Comparison of ENCODE assay signal across 39 cellular contexts in the genomic region with DNA sequence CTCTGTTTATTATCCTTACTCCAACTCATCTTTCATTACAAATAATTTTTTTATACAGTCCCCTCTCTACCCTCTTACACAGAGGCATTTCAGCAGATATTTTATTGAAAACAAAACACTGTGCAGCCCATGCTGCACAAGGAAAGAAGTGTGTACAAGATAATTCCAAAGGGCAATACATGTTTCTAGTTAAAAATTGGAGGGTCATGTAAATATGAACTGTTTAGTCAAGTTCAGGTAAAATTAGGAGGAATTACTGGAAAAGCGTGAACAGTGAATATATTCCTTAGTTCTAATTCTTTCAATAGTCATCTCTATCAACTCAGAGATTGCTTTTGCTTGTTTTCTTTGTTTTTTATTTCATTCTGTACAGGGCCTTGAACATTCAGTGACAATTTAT.
"Had no signal": no experiment of that assay in that cellular context is flagged by ENCODE, and none has a peak within 500 bp of the region (broad histone marks: within the 10 kb centered on the region; RNA-seq: fewer than 3 reads in every experiment).

No MANE protein-coding gene starts in this region.

- H3K27ac ChIP-seq: adrenal gland, ascending aorta, body of pancreas, brain microvascular endothelial cell, breast epithelium, cardiac muscle cell had no signal

- H3K27ac Mint-ChIP-seq: activated naive CD4-positive, alpha-beta T cell treated with anti-CD3 and anti-CD28 coated beads for 36 hours; activated naive CD4-positive, alpha-beta T cell treated with anti-CD3 and anti-CD28 coated beads, Interleukin-2, amount 10 ng/mL, durations not matched to agents 7 days and 5 days; activated naive CD4-positive, alpha-beta T cell treated with anti-CD3 and anti-CD28 coated beads, Interleukin-2, amount 50 U/mL, for 24 hours; activated naive CD4-positive, alpha-beta T cell treated with anti-CD3 and anti-CD28 coated beads, Interleukin-2, amount 50 U/mL, for 72 hours; activated naive CD8-positive, alpha-beta T cell; activated naive CD8-positive, alpha-beta T cell treated with anti-CD3 and anti-CD28 coated beads for 36 hours; activated naive CD8-positive, alpha-beta T cell treated with anti-CD3 and anti-CD28 coated beads, Interleukin-2, amount 10 ng/mL, durations not matched to agents 7 days and 5 days; activated naive CD8-positive, alpha-beta T cell treated with anti-CD3 and anti-CD28 coated beads, Interleukin-2, amount 50 U/mL, for 24 hours; activated T-cell treated with anti-CD3 and anti-CD28 coated beads, Interleukin-2, amount 50 U/mL, for 24 hours; activated T-cell treated with anti-CD3 and anti-CD28 coated beads, Interleukin-2, amount 50 U/mL, for 72 hours; activated T-helper 1 cell treated with anti-CD3 and anti-CD28 coated beads, Interleukin-12 subunit alpha, Interleukin-12 subunit beta, Interleukin-2, Interleukin-4 antibody, amounts not matched to agents 30 ng/mL and 10 ng/mL and 1 ng/mL, durations not matched to agents 14 hours and 24 hours and 36 hours; activated T-helper 17 cell treated with anti-CD3 and anti-CD28 coated beads, Interleukin-2, amount 50 U/mL, for 72 hours; activated T-helper 2 cell treated with anti-CD3 and anti-CD28 coated beads, Interferon-gamma antibody, Interleukin-2, Interleukin-4, amounts not matched to agents 10 μg/mL and 5 μg/mL and 100 μg/mL, durations not matched to agents 14 hours and 24 hours and 36 hours; brain had no signal

- H3K4me3 ChIP-seq: adrenal gland, ascending aorta, body of pancreas, breast epithelium, cardiac muscle cell had no signal

- H3K27me3 Mint-ChIP-seq: activated naive CD4-positive, alpha-beta T cell treated with anti-CD3 and anti-CD28 coated beads, Interleukin-2, amount 10 ng/mL, durations not matched to agents 7 days and 5 days; activated naive CD4-positive, alpha-beta T cell treated with anti-CD3 and anti-CD28 coated beads, Interleukin-2, amount 50 U/mL, for 24 hours; activated naive CD8-positive, alpha-beta T cell; activated naive CD8-positive, alpha-beta T cell treated with anti-CD3 and anti-CD28 coated beads for 36 hours; activated naive CD8-positive, alpha-beta T cell treated with anti-CD3 and anti-CD28 coated beads, Interleukin-2, amount 10 ng/mL, durations not matched to agents 7 days and 5 days; activated naive CD8-positive, alpha-beta T cell treated with anti-CD3 and anti-CD28 coated beads, Interleukin-2, amount 50 U/mL, for 24 hours; activated T-cell treated with anti-CD3 and anti-CD28 coated beads, Interleukin-2, amount 50 U/mL, for 24 hours; activated T-helper 17 cell treated with anti-CD3 and anti-CD28 coated beads, Interleukin-2, amount 50 U/mL, for 72 hours; brain; central memory CD8-positive, alpha-beta T cell had no signal

- DNase-seq: activated effector memory CD4-positive, alpha-beta T cell treated with anti-CD3 and anti-CD28 coated beads, Interleukin-2, amount 50 U/mL, for 16 hours; activated effector memory CD4-positive, alpha-beta T cell treated with Interleukin-2 at 50 U/mL for 16 hours; activated gamma-delta T cell; activated gamma-delta T cell treated with Interleukin-2 at 50 U/mL for 16 hours; activated naive CD4-positive, alpha-beta T cell; activated naive CD4-positive, alpha-beta T cell treated with anti-CD3 and anti-CD28 coated beads for 36 hours; activated naive CD4-positive, alpha-beta T cell treated with anti-CD3 and anti-CD28 coated beads, Interleukin-2, amount 10 ng/mL, durations not matched to agents 7 days and 5 days; activated naive CD4-positive, alpha-beta T cell treated with anti-CD3 and anti-CD28 coated beads, Interleukin-2, amount 50 U/mL, for 16 hours; activated naive CD4-positive, alpha-beta T cell treated with Interleukin-2 at 50 U/mL for 16 hours; activated naive CD8-positive, alpha-beta T cell treated with anti-CD3 and anti-CD28 coated beads for 36 hours; activated naive CD8-positive, alpha-beta T cell treated with anti-CD3 and anti-CD28 coated beads, Interleukin-2, amount 10 ng/mL, durations not matched to agents 7 days and 5 days; activated naive CD8-positive, alpha-beta T cell treated with anti-CD3 and anti-CD28 coated beads, Interleukin-2, amount 50 U/mL, for 24 hours; activated T-cell treated with anti-CD3 and anti-CD28 coated beads, Interleukin-2, amount 50 U/mL, for 1 hour; activated T-cell treated with anti-CD3 and anti-CD28 coated beads, Interleukin-2, amount 50 U/mL, for 24 hours; activated T-cell treated with anti-CD3 and anti-CD28 coated beads, Interleukin-2, amount 50 U/mL, for 4 hours; activated T-cell treated with anti-CD3 and anti-CD28 coated beads, Interleukin-2, amount 50 U/mL, for 48 hours; activated T-cell treated with anti-CD3 and anti-CD28 coated beads, Interleukin-2, amount 50 U/mL, for 72 hours; adrenal gland; amniotic stem cell; amygdala; anterior cingulate cortex; aorta; body of pancreas; brain microvascular endothelial cell; caudate nucleus; central memory CD4-positive, alpha-beta T cell; cerebellar nuclear complex had no signal

- ATAC-seq: activated naive CD4-positive, alpha-beta T cell treated with anti-CD3 and anti-CD28 coated beads, Interleukin-2, amount 50 U/mL, for 72 hours; activated naive CD8-positive, alpha-beta T cell treated with anti-CD3 and anti-CD28 coated beads, Interleukin-2, amount 50 U/mL, for 24 hours; activated T-cell treated with anti-CD3 and anti-CD28 coated beads, Interleukin-2, amount 50 U/mL, for 4 hours; activated T-cell treated with anti-CD3 and anti-CD28 coated beads, Interleukin-2, amount 50 U/mL, for 72 hours; activated T-helper 17 cell treated with anti-CD3 and anti-CD28 coated beads, Interleukin-2, amount 50 U/mL, for 72 hours; body of pancreas had no signal

- H3K4me1 Mint-ChIP-seq: activated naive CD4-positive, alpha-beta T cell treated with anti-CD3 and anti-CD28 coated beads, Interleukin-2, amount 10 ng/mL, durations not matched to agents 7 days and 5 days; activated naive CD4-positive, alpha-beta T cell treated with anti-CD3 and anti-CD28 coated beads, Interleukin-2, amount 50 U/mL, for 24 hours; activated naive CD8-positive, alpha-beta T cell treated with anti-CD3 and anti-CD28 coated beads for 36 hours; activated naive CD8-positive, alpha-beta T cell treated with anti-CD3 and anti-CD28 coated beads, Interleukin-2, amount 10 ng/mL, durations not matched to agents 7 days and 5 days; activated naive CD8-positive, alpha-beta T cell treated with anti-CD3 and anti-CD28 coated beads, Interleukin-2, amount 50 U/mL, for 24 hours; activated T-helper 17 cell treated with anti-CD3 and anti-CD28 coated beads, Interleukin-2, amount 50 U/mL, for 72 hours; brain; central memory CD8-positive, alpha-beta T cell had no signal

- H3K36me3 Mint-ChIP-seq: activated naive CD4-positive, alpha-beta T cell treated with anti-CD3 and anti-CD28 coated beads, Interleukin-2, amount 10 ng/mL, durations not matched to agents 7 days and 5 days had no signal

- H3K4me3 Mint-ChIP-seq: activated naive CD4-positive, alpha-beta T cell treated with anti-CD3 and anti-CD28 coated beads for 36 hours; activated naive CD4-positive, alpha-beta T cell treated with anti-CD3 and anti-CD28 coated beads, Interleukin-2, amount 10 ng/mL, durations not matched to agents 7 days and 5 days; activated naive CD4-positive, alpha-beta T cell treated with anti-CD3 and anti-CD28 coated beads, Interleukin-2, amount 50 U/mL, for 24 hours; activated naive CD8-positive, alpha-beta T cell; activated naive CD8-positive, alpha-beta T cell treated with anti-CD3 and anti-CD28 coated beads for 36 hours; activated naive CD8-positive, alpha-beta T cell treated with anti-CD3 and anti-CD28 coated beads, Interleukin-2, amount 10 ng/mL, durations not matched to agents 7 days and 5 days; activated naive CD8-positive, alpha-beta T cell treated with anti-CD3 and anti-CD28 coated beads, Interleukin-2, amount 50 U/mL, for 24 hours; activated T-cell treated with anti-CD3 and anti-CD28 coated beads, Interleukin-2, amount 50 U/mL, for 24 hours; activated T-cell treated with anti-CD3 and anti-CD28 coated beads, Interleukin-2, amount 50 U/mL, for 4 hours; activated T-cell treated with anti-CD3 and anti-CD28 coated beads, Interleukin-2, amount 50 U/mL, for 72 hours; activated T-helper 1 cell treated with anti-CD3 and anti-CD28 coated beads, Interleukin-12 subunit alpha, Interleukin-12 subunit beta, Interleukin-2, Interleukin-4 antibody, amounts not matched to agents 30 ng/mL and 10 ng/mL and 1 ng/mL, durations not matched to agents 14 hours and 24 hours and 36 hours; activated T-helper 17 cell treated with anti-CD3 and anti-CD28 coated beads, Interleukin-2, amount 50 U/mL, for 72 hours; brain; central memory CD8-positive, alpha-beta T cell had no signal

- H3K4me1 ChIP-seq: adrenal gland, ascending aorta, body of pancreas, breast epithelium had no signal

- H3K36me3 ChIP-seq: adrenal gland, ascending aorta, brain microvascular endothelial cell, breast epithelium, cardiac muscle cell had no signal

- H3K9me3 ChIP-seq: adrenal gland, ascending aorta, body of pancreas, breast epithelium had no signal

- H3K27me3 ChIP-seq: adrenal gland, ascending aorta, body of pancreas, brain microvascular endothelial cell, breast epithelium, cardiac muscle cell had no signal

- H3K9me3 Mint-ChIP-seq: activated naive CD4-positive, alpha-beta T cell treated with anti-CD3 and anti-CD28 coated beads for 36 hours; activated naive CD4-positive, alpha-beta T cell treated with anti-CD3 and anti-CD28 coated beads, Interleukin-2, amount 50 U/mL, for 24 hours; activated naive CD4-positive, alpha-beta T cell treated with anti-CD3 and anti-CD28 coated beads, Interleukin-2, amount 50 U/mL, for 72 hours; activated naive CD8-positive, alpha-beta T cell treated with anti-CD3 and anti-CD28 coated beads for 36 hours; activated naive CD8-positive, alpha-beta T cell treated with anti-CD3 and anti-CD28 coated beads, Interleukin-2, amount 50 U/mL, for 24 hours; activated T-cell treated with anti-CD3 and anti-CD28 coated beads, Interleukin-2, amount 50 U/mL, for 24 hours; activated T-cell treated with anti-CD3 and anti-CD28 coated beads, Interleukin-2, amount 50 U/mL, for 72 hours; activated T-helper 1 cell treated with anti-CD3 and anti-CD28 coated beads, Interleukin-12 subunit alpha, Interleukin-12 subunit beta, Interleukin-2, Interleukin-4 antibody, amounts not matched to agents 30 ng/mL and 10 ng/mL and 1 ng/mL, durations not matched to agents 14 hours and 24 hours and 36 hours; activated T-helper 2 cell treated with anti-CD3 and anti-CD28 coated beads, Interferon-gamma antibody, Interleukin-2, Interleukin-4, amounts not matched to agents 10 μg/mL and 5 μg/mL and 100 μg/mL, durations not matched to agents 14 hours and 24 hours and 36 hours; brain; central memory CD8-positive, alpha-beta T cell had no signal

- FAIRE-seq: astrocyte had no signal
